Comparison of ENCODE assay signal across 2 cellular contexts in the genomic region with DNA sequence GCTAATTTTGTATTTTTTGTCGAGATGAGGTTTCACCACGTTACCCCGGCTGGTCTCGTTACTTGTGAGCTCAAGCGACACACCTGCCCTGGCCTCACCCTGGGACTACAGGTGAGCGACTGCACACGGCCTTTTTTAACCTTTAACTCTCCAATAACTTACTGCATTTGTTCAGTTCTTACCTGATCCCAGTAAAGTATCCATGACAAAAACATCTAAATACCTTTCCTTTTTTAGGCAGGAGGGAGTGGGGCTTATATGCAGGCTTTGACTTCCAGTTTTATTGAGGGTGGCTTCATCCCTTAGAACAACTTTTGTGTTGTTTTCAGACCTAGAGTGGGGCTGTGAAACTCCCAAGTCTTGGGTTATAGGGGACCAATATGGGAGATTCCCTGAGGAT.
A peak's percentile ranks its signal among the peaks of the same experiment; 100 is the strongest.
TF ChIP-seq lines count a peak whose summit lies in the region.

No MANE protein-coding gene starts in this region.

TF ChIP-seq in IMR-90, 13 proteins besides CTCF, POLR2A, EP300 and RAD21:
- TF ChIP-seq RFX5 (IDR thresholded peaks at IDR 0.05; ENCODE audit: low read depth, low read length) (no peak), CHD1 (IDR thresholded peaks at IDR 0.05; ENCODE audit: low read depth, low read length) (no peak), NFE2L2 (IDR thresholded peaks at IDR 0.05; ENCODE audit: low read depth, low read length) (no peak), SMC3 (IDR thresholded peaks at IDR 0.05; ENCODE audit: low read depth, low read length) (no peak), MAFK (IDR thresholded peaks at IDR 0.05; ENCODE audit: low read depth, low read length) (no peak), FOS (IDR thresholded peaks at IDR 0.05; ENCODE audit: low read depth, low read length) (no peak)
- TF ChIP-seq, protein P1, sequence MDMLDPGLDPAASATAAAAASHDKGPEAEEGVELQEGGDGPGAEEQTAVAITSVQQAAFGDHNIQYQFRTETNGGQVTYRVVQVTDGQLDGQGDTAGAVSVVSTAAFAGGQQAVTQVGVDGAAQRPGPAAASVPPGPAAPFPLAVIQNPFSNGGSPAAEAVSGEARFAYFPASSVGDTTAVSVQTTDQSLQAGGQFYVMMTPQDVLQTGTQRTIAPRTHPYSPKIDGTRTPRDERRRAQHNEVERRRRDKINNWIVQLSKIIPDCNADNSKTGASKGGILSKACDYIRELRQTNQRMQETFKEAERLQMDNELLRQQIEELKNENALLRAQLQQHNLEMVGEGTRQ (IDR thresholded peaks at IDR 0.05; ENCODE audit: low read depth, low read length): no peak
- TF ChIP-seq, protein P2, sequence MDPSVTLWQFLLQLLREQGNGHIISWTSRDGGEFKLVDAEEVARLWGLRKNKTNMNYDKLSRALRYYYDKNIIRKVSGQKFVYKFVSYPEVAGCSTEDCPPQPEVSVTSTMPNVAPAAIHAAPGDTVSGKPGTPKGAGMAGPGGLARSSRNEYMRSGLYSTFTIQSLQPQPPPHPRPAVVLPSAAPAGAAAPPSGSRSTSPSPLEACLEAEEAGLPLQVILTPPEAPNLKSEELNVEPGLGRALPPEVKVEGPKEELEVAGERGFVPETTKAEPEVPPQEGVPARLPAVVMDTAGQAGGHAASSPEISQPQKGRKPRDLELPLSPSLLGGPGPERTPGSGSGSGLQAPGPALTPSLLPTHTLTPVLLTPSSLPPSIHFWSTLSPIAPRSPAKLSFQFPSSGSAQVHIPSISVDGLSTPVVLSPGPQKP (IDR thresholded peaks at IDR 0.05; ENCODE audit: borderline replicate concordance, low read depth, low read length): no peak

TF ChIP-seq in H1, 55 proteins besides CTCF, POLR2A, EP300 and RAD21:
- TF ChIP-seq ASH2L (IDR thresholded peaks at IDR 0.05; ENCODE audit: low read length) (no peak), YY1 (IDR thresholded peaks at IDR 0.05; ENCODE audit: low read depth, low read length) (no peak), POU5F1 (IDR thresholded peaks at IDR 0.05; ENCODE audit: low read depth, low read length) (no peak), SRF (IDR thresholded peaks at IDR 0.05; ENCODE audit: low read depth, low read length) (peak; percentile 78; the same call in 1 of the 2 replicates), RFX5 (IDR thresholded peaks at IDR 0.05; ENCODE audit: borderline replicate concordance, low read depth, low read length) (no peak), SP1 (IDR thresholded peaks at IDR 0.05; ENCODE audit: low read depth, low read length) (no peak), CHD2 (IDR thresholded peaks at IDR 0.05; ENCODE audit: low read length) (no peak), CTBP2 (IDR thresholded peaks at IDR 0.05; ENCODE audit: borderline replicate concordance, insufficient read depth, insufficient read length, low read length) (no peak)
